1 cellular context compared by ENCODE assay signal in the genomic region with DNA sequence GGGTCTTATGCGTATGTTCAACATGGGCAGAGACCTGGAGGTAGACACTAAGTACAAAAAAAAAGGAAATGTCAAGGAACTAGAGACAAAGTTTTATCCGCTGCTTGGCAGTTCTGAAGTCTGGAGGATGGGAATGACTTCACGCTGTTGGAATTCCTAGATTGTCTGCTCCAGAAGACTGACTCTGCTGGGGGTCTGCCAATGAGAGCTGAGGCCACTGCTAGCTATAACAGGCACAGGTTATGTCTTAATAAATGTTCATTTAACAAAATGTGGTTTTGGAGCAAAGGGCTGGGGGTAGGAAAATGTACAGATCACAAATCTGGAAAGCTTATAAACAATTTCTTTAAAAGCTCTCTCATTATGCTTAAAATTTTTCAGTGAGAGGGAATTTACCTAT.
TF ChIP-seq lines count a peak whose summit lies in the region.

No MANE protein-coding gene starts in this region.

TF ChIP-seq in GM23338, 12 proteins besides CTCF, POLR2A, EP300 and RAD21:
- TF ChIP-seq, protein P1, sequence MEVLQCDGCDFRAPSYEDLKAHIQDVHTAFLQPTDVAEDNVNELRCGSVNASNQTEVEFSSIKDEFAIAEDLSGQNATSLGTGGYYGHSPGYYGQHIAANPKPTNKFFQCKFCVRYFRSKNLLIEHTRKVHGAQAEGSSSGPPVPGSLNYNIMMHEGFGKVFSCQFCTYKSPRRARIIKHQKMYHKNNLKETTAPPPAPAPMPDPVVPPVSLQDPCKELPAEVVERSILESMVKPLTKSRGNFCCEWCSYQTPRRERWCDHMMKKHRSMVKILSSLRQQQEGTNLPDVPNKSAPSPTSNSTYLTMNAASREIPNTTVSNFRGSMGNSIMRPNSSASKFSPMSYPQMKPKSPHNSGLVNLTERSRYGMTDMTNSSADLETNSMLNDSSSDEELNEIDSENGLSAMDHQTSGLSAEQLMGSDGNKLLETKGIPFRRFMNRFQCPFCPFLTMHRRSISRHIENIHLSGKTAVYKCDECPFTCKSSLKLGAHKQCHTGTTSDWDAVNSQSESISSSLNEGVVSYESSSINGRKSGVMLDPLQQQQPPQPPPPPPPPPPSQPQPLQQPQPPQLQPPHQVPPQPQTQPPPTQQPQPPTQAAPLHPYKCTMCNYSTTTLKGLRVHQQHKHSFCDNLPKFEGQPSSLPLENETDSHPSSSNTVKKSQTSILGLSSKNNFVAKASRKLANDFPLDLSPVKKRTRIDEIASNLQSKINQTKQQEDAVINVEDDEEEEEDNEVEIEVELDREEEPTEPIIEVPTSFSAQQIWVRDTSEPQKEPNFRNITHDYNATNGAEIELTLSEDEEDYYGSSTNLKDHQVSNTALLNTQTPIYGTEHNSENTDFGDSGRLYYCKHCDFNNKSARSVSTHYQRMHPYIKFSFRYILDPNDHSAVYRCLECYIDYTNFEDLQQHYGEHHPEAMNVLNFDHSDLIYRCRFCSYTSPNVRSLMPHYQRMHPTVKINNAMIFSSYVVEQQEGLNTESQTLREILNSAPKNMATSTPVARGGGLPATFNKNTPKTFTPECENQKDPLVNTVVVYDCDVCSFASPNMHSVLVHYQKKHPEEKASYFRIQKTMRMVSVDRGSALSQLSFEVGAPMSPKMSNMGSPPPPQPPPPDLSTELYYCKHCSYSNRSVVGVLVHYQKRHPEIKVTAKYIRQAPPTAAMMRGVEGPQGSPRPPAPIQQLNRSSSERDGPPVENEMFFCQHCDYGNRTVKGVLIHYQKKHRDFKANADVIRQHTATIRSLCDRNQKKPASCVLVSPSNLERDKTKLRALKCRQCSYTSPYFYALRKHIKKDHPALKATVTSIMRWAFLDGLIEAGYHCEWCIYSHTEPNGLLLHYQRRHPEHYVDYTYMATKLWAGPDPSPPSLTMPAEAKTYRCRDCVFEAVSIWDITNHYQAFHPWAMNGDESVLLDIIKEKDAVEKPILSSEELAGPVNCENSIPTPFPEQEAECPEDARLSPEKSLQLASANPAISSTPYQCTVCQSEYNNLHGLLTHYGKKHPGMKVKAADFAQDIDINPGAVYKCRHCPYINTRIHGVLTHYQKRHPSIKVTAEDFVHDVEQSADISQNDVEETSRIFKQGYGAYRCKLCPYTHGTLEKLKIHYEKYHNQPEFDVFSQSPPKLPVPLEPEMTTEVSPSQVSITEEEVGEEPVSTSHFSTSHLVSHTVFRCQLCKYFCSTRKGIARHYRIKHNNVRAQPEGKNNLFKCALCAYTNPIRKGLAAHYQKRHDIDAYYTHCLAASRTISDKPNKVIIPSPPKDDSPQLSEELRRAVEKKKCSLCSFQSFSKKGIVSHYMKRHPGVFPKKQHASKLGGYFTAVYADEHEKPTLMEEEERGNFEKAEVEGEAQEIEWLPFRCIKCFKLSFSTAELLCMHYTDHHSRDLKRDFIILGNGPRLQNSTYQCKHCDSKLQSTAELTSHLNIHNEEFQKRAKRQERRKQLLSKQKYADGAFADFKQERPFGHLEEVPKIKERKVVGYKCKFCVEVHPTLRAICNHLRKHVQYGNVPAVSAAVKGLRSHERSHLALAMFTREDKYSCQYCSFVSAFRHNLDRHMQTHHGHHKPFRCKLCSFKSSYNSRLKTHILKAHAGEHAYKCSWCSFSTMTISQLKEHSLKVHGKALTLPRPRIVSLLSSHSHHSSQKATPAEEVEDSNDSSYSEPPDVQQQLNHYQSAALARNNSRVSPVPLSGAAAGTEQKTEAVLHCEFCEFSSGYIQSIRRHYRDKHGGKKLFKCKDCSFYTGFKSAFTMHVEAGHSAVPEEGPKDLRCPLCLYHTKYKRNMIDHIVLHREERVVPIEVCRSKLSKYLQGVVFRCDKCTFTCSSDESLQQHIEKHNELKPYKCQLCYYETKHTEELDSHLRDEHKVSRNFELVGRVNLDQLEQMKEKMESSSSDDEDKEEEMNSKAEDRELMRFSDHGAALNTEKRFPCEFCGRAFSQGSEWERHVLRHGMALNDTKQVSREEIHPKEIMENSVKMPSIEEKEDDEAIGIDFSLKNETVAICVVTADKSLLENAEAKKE (CRISPR knock-in tag; IDR thresholded peaks at IDR 0.05), result no peak
- no peak for TF ChIP-seq JUNB (IDR thresholded peaks at IDR 0.05; ENCODE audit: unreplicated experiment)
- TF ChIP-seq, protein P2, sequence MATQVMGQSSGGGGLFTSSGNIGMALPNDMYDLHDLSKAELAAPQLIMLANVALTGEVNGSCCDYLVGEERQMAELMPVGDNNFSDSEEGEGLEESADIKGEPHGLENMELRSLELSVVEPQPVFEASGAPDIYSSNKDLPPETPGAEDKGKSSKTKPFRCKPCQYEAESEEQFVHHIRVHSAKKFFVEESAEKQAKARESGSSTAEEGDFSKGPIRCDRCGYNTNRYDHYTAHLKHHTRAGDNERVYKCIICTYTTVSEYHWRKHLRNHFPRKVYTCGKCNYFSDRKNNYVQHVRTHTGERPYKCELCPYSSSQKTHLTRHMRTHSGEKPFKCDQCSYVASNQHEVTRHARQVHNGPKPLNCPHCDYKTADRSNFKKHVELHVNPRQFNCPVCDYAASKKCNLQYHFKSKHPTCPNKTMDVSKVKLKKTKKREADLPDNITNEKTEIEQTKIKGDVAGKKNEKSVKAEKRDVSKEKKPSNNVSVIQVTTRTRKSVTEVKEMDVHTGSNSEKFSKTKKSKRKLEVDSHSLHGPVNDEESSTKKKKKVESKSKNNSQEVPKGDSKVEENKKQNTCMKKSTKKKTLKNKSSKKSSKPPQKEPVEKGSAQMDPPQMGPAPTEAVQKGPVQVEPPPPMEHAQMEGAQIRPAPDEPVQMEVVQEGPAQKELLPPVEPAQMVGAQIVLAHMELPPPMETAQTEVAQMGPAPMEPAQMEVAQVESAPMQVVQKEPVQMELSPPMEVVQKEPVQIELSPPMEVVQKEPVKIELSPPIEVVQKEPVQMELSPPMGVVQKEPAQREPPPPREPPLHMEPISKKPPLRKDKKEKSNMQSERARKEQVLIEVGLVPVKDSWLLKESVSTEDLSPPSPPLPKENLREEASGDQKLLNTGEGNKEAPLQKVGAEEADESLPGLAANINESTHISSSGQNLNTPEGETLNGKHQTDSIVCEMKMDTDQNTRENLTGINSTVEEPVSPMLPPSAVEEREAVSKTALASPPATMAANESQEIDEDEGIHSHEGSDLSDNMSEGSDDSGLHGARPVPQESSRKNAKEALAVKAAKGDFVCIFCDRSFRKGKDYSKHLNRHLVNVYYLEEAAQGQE (IDR thresholded peaks at IDR 0.05; ENCODE audit: unreplicated experiment), result no peak
- TF ChIP-seq POLR2AphosphoS5 (IDR thresholded peaks at IDR 0.05; ENCODE audit: low read depth), result no peak
- no peak for TF ChIP-seq CREB1 (CRISPR knock-in tag; IDR thresholded peaks at IDR 0.05; ENCODE audit: low read depth)
- no peak for TF ChIP-seq ZNF331 (CRISPR knock-in tag; IDR thresholded peaks at IDR 0.05; ENCODE audit: low read depth)
- TF ChIP-seq NANOG (IDR thresholded peaks at IDR 0.05; ENCODE audit: borderline replicate concordance), result no peak
- no peak for TF ChIP-seq ZNF114 (CRISPR knock-in tag; IDR thresholded peaks at IDR 0.05)
- no peak for TF ChIP-seq STAT1 (IDR thresholded peaks at IDR 0.05; ENCODE audit: unreplicated experiment)
- TF ChIP-seq, protein P3, sequence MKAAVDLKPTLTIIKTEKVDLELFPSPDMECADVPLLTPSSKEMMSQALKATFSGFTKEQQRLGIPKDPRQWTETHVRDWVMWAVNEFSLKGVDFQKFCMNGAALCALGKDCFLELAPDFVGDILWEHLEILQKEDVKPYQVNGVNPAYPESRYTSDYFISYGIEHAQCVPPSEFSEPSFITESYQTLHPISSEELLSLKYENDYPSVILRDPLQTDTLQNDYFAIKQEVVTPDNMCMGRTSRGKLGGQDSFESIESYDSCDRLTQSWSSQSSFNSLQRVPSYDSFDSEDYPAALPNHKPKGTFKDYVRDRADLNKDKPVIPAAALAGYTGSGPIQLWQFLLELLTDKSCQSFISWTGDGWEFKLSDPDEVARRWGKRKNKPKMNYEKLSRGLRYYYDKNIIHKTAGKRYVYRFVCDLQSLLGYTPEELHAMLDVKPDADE (IDR thresholded peaks at IDR 0.05), result no peak
- TF ChIP-seq EZH2phosphoT487 (IDR thresholded peaks at IDR 0.05; ENCODE audit: unreplicated experiment), result no peak
- no peak for TF ChIP-seq EZH2 (IDR thresholded peaks at IDR 0.05; ENCODE audit: low read depth, unreplicated experiment)
TF ChIP-seq in GM23338: peak in this region for 0.
